In the genomic region with DNA sequence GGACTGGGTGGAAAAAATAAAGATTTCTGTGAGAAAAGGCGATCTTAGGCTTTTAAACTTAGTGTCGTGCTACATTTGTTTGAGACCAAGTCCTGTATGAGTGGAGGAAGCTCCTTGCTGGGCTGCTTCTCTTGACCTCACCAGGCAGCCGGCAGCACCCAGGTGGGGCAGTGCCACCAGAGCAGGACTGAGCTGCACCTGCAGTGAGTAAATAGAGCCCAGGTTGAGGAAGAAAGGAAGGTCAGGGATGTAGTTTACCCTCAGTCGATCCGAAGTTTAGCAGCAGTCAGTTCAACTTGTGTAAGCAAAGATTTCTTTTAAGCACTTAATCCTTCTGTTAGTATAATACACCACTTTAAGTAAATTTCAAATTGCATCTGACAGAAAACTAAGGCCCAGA, we compare ENCODE assay signal across 17 cellular contexts. TPM values are rescaled to one million over a fixed set of nuclear protein-coding genes. Genes with fewer than 3 reads are reported as not detected.
DNase-seq lines count a peak whose midpoint lies in the region; ATAC-seq, FAIRE-seq and TF ChIP-seq lines count a peak whose summit lies in the region.
"Had no signal": no experiment of that assay in that cellular context is flagged by ENCODE, and none has a peak within 500 bp of the region (broad histone marks: within the 10 kb centered on the region; RNA-seq: fewer than 3 reads in every experiment).

No MANE protein-coding gene starts in this region.

- no peak for FAIRE-seq in small intestine (lab: Jason Lieb, UNC)
- FAIRE-seq: endometrium, GM12892 had no signal

- H4K20me1 ChIP-seq in PC-9 (ENCODE audit: insufficient read depth): peaks cover 100% of the 10 kb centered on the region

- H3K9me3 ChIP-seq in PC-9 (ENCODE audit: insufficient read depth, low read depth): no peaks in the 10 kb centered on the region
- H3K9me3 ChIP-seq in small intestine (ENCODE audit: control insufficient read depth, low read depth): no peaks in the 10 kb centered on the region
- H3K9me3 ChIP-seq: spleen had no signal

- H3K36me3 ChIP-seq in PC-9 (ENCODE audit: low read depth) (peaks cover 41% of the 10 kb centered on the region), small intestine (ENCODE audit: control insufficient read depth in 2 of 2, insufficient read depth in 2 of 2, low read length in 2 of 2) (peaks cover 1 to 20% of the 10 kb centered on the region in 2 donors)

- no peak overlapping the region for H3K4me3 ChIP-seq in PC-9
- H3K4me3 ChIP-seq in small intestine (ENCODE audit: low read depth in 1 of 2, low read length in 2 of 2): no peak overlapping the region
- H3K4me3 ChIP-seq: spleen had no signal

- H2AFZ ChIP-seq in PC-9: no peak overlapping the region

- no peak for TF ChIP-seq CTCF in PC-9 (conservative IDR thresholded peaks at IDR 0.05)

- H3K4me1 ChIP-seq in PC-9 (replicated peaks; ENCODE audit: insufficient read depth) (peaks cover 35% of the 10 kb centered on the region), small intestine (ENCODE audit: control insufficient read depth in 2 of 2, insufficient read depth in 1 of 2, low read depth in 1 of 2, low read length in 1 of 2) (peaks cover 0 to 26% of the 10 kb centered on the region in 2 donors)

- intact Hi-C loops in PC-9 (cut with micrococcal nuclease; ENCODE audit: unreplicated experiment): loop anchor here (5.0 to 10.0 kb wide), 2 partner anchors 46 to 94 kb away; partner anchors contain the start of genes ANGPTL4 and MARCHF2
- intact Hi-C loops in left colon (cut with DNase I, micrococcal nuclease): no loop called here

- H3K79me2 ChIP-seq in PC-9 (ENCODE audit: low read depth): peaks cover 100% of the 10 kb centered on the region

- H3F3A ChIP-seq in PC-9 (ENCODE audit: insufficient read depth, low read depth): peaks cover 69% of the 10 kb centered on the region

- peak; percentile 95 for ATAC-seq in left colon
- no peak for ATAC-seq in HG02840 (IDR thresholded peaks at IDR 0.05; ENCODE audit: low FRiP score, unreplicated experiment)

- POLR2A ChIA-PET in PC-9 (lab: Charles Lee; ENCODE audit: unreplicated experiment): no interaction called here

- H3K27me3 ChIP-seq in PC-9 (ENCODE audit: insufficient read depth, low read depth) (no peaks in the 10 kb centered on the region), small intestine (ENCODE audit: control insufficient read depth in 2 of 2, insufficient read depth in 2 of 2, low read length in 2 of 2) (no peaks in the 10 kb centered on the region)
- H3K27me3 ChIP-seq: spleen had no signal

- WGBS in small intestine, 3 donors: 17 to 50% (median 43%) methylated on average over 5 of the region's 5 CpGs

- 0 out of 2 replicates have a peak overlapping the region, but pooled peaks have one; percentile 43 for H3K27ac ChIP-seq in PC-9
- no peak overlapping the region for H3K27ac ChIP-seq in small intestine (ENCODE audit: low read depth in 1 of 2, low read length in 1 of 2)

- CTCF ChIA-PET in PC-9 (lab: Charles Lee): no interaction called here

- BruUV-seq in PC-9 (replicated peaks; lab: Mats Ljungman, UMichigan): no TSS peak

- DNase-seq in NCI-H1417 (lab: John Stamatoyannopoulos, UW) (peak in 2 of 3 experiments; percentile 15 to 42), NCI-H1417 treated with DMSO at 0.1 percent for 48 hours (lab: John Stamatoyannopoulos, UW) (no peak), PC-9 (no peak), left colon (peak in 1 of 2 donors; percentile 23), small intestine (peak; percentile 31), AG08396 (ENCODE audit: low spot score) (no peak), NAMALWA (ENCODE audit: low spot score) (no peak)
- DNase-seq: 8988T, anterior cingulate cortex, DMS79, NCI-H1092, NCI-H748 treated with DMSO at 0.1 percent for 48 hours, spleen had no signal

- 0 out of 2 replicates have a peak overlapping the region, but pooled peaks have one; percentile 10 for H3K4me2 ChIP-seq in PC-9

- H3K9me2 ChIP-seq in PC-9 (ENCODE audit: insufficient read depth): no peaks in the 10 kb centered on the region

RNA-seq across cellular contexts. Expression of gene HNRNPM, which starts 13.6 kb away (rescaled TPM):
- total RNA-seq in PC-9 (2021) (220 and 239 TPM in 2 replicates), left colon (100 to 1,000 TPM in 1 of 2 donors, 10 to 100 TPM in 1; 99.8 to 136 TPM)
- polyA plus RNA-seq in small intestine: 100 to 1,000 TPM in 1 of 3 donors, 10 to 100 TPM in 2; 98.6 to 225 (median 99.4) TPM

RNA-seq across cellular contexts. Expression of gene PRAM1, which starts 44.1 kb away (rescaled TPM):
- total RNA-seq in PC-9 (2021): 0.85 and 0.90 TPM in 2 replicates
- total RNA-seq in left colon: under 1 TPM; 0.46 to 0.70 TPM
- polyA plus RNA-seq in small intestine: under 1 TPM; 0.45 to 0.81 (median 0.69) TPM
- total RNA-seq: myocyte had no signal

RNA-seq across cellular contexts. Expression of gene MARCHF2, which starts 45.3 kb away (rescaled TPM):
- total RNA-seq in PC-9 (2021) (16.6 and 25.2 TPM in 2 replicates), left colon (10 to 100 TPM; 27.2 to 46.6 TPM)
- polyA plus RNA-seq in small intestine: 10 to 100 TPM; 20.9 to 30.0 (median 28.0) TPM

RNA-seq across cellular contexts. Expression of gene ZNF414, which starts 55.6 kb away (rescaled TPM):
- total RNA-seq in PC-9 (2021): 22.1 and 22.4 TPM in 2 replicates
- total RNA-seq in left colon: 10 to 100 TPM; 22.1 to 22.4 TPM
- 10 to 100 TPM in 2 of 3 donors, 1 to 10 TPM in 1; 6.5 to 28.2 (median 12.7) TPM for polyA plus RNA-seq in small intestine

Comparison
In these comparisons a context has a peak if more than half of its experiments do, and no peak if none do; other contexts are left out.
1. DNase-seq: peak in NCI-H1417 (2 of 3) and small intestine (single experiment); none in NCI-H1417 treated with DMSO at 0.1 percent for 48 hours (single experiment), PC-9 (0 of 2), AG08396 (single experiment) and NAMALWA (single experiment).